Comparison of ENCODE assay signal across 1 cellular context in genomic region chr5:40796487-40796889, GRCh38.
TF ChIP-seq lines count a peak whose summit lies in the region.

No MANE protein-coding gene starts in this region.

TF ChIP-seq in GM12878, 131 proteins besides CTCF, POLR2A, EP300 and RAD21:
- TF ChIP-seq ETV6 (conservative IDR thresholded peaks at IDR 0.05 in 1 of 2, IDR thresholded peaks at IDR 0.05 in 1 of 2; ENCODE audit: borderline replicate concordance in 1 of 2, low read depth in 1 of 2) (no peak), PRDM15 (CRISPR knock-in tag; IDR thresholded peaks at IDR 0.05) (no peak), TARDBP (IDR thresholded peaks at IDR 0.05; ENCODE audit: borderline replicate concordance) (no peak), RCOR1 (conservative IDR thresholded peaks at IDR 0.05; ENCODE audit: low read depth, low read length) (no peak), FOXK2 (IDR thresholded peaks at IDR 0.05) (no peak), ATF3 (IDR thresholded peaks at IDR 0.05; ENCODE audit: borderline replicate concordance, extremely low read depth, low read depth, low read length) (no peak), IKZF1 (conservative IDR thresholded peaks at IDR 0.05) (no peak), BRCA1 (IDR thresholded peaks at IDR 0.05; ENCODE audit: low read depth, low read length) (no peak), NFYA (IDR thresholded peaks at IDR 0.05; ENCODE audit: borderline replicate concordance, low read depth, low read length) (no peak), FOXM1 (IDR thresholded peaks at IDR 0.05; ENCODE audit: low read depth, low read length) (no peak), MLLT1 (IDR thresholded peaks at IDR 0.05) (no peak), STAT3 (IDR thresholded peaks at IDR 0.05; ENCODE audit: low read depth, low read length) (no peak), TBL1XR1 (IDR thresholded peaks at IDR 0.05; ENCODE audit: low read depth, low read length) (no peak)
